In the genomic region with DNA sequence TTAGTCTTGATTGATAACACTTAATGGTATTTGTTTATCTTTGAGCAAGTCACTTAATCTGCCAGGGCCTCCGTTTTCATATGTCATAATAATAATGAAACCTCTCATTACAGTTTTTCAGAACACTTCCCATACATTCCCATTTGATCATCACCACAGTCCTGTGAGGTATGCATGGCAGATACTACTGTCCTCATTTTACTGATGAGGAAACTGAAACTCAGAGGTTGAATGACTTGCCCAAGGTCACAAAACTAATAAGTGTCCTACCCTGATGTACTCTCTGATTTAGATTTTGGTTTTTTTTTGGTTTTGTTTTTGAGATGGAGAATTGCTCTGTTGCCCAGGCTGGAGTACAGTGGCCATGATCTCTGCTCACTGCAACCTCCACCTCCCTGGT, we compare ENCODE assay signal across 21 cellular contexts. TPM values are rescaled to one million over a fixed set of nuclear protein-coding genes. Genes with fewer than 3 reads are reported as not detected.
DNase-seq lines count a peak whose midpoint lies in the region; ATAC-seq, FAIRE-seq and TF ChIP-seq lines count a peak whose summit lies in the region.
"Had no signal": no experiment of that assay in that cellular context is flagged by ENCODE, and none has a peak within 500 bp of the region (broad histone marks: within the 10 kb centered on the region; RNA-seq: fewer than 3 reads in every experiment).

No MANE protein-coding gene starts in this region.

- no peak overlapping the region for H3K4me3 Mint-ChIP-seq in activated CD4-positive, alpha-beta T cell treated with anti-CD3 and anti-CD28 coated beads for 36 hours
- no peak overlapping the region for H3K4me3 Mint-ChIP-seq in stimulated activated naive CD8-positive, alpha-beta T cell treated with anti-CD3 and anti-CD28 coated beads, Interleukin-15, amount 100 ng/mL, for 72 hours
- H3K4me3 Mint-ChIP-seq: CD8-positive, alpha-beta T cell had no signal

- peak; percentile 23 for FAIRE-seq in HepG2 (lab: Jason Lieb, UNC)
- FAIRE-seq: D721Med, GM18507, H54 had no signal

- H4K20me1 ChIP-seq in HepG2 (ENCODE audit: insufficient read depth, low read length), result no peaks in the 10 kb centered on the region

- no peak overlapping the region for H3K9ac ChIP-seq in HepG2 (ENCODE audit: insufficient read depth, low read depth, low read length)

- CTCF ChIA-PET in activated CD4-positive, alpha-beta T cell treated with anti-CD3 and anti-CD28 coated beads for 36 hours (lab: Charles Lee), result no interaction called here
- CTCF ChIA-PET in HepG2 (lab: Yijun Ruan, JAX; ENCODE audit: low intra/inter-chr PET ratio, low total read pairs), result no interaction called here

- TF ChIP-seq RAD21 in HepG2 (CRISPR knock-in tag; IDR thresholded peaks at IDR 0.05), result no peak

- no peak overlapping the region for H3K4me3 ChIP-seq in HepG2 (replicated peaks in 1 of 3; ENCODE audit: insufficient read depth in 1 of 3, low read depth in 2 of 3, low read length in 3 of 3)
- no peak overlapping the region for H3K4me3 ChIP-seq in right lobe of liver

- H3K27me3 ChIP-seq in HepG2 (ENCODE audit: control insufficient read depth in 1 of 2, insufficient read depth in 2 of 2, low read length in 2 of 2), result no peaks in the 10 kb centered on the region
- H3K27me3 ChIP-seq in right lobe of liver, result no peaks in the 10 kb centered on the region
- H3K27me3 ChIP-seq: BE2C had no signal

- POLR2A ChIA-PET in activated CD4-positive, alpha-beta T cell treated with anti-CD3 and anti-CD28 coated beads for 36 hours (lab: Charles Lee), result no interaction called here
- POLR2A ChIA-PET in HepG2 (lab: Yijun Ruan, JAX), result no interaction called here

- H3K9me3 Mint-ChIP-seq in activated CD4-positive, alpha-beta T cell treated with anti-CD3 and anti-CD28 coated beads for 36 hours (ENCODE audit: low read depth), result no peaks in the 10 kb centered on the region
- no peaks in the 10 kb centered on the region for H3K9me3 Mint-ChIP-seq in stimulated activated naive CD8-positive, alpha-beta T cell treated with anti-CD3 and anti-CD28 coated beads, Interleukin-15, amount 100 ng/mL, for 72 hours
- H3K9me3 Mint-ChIP-seq: CD8-positive, alpha-beta T cell had no signal

- intact Hi-C loops in activated CD4-positive, alpha-beta T cell treated with anti-CD3 and anti-CD28 coated beads for 36 hours (cut with DNase I, micrococcal nuclease), result no loop called here
- intact Hi-C loops in HepG2 (cut with micrococcal nuclease; ENCODE audit: unreplicated experiment) (no loop called here), right lobe of liver (cut with DNase I) (no loop called here)

- H3K27ac Mint-ChIP-seq in activated CD4-positive, alpha-beta T cell treated with anti-CD3 and anti-CD28 coated beads for 36 hours, result peak overlapping the region; percentile 60
- no peak overlapping the region for H3K27ac Mint-ChIP-seq in stimulated activated naive CD8-positive, alpha-beta T cell treated with anti-CD3 and anti-CD28 coated beads, Interleukin-15, amount 100 ng/mL, for 72 hours
- H3K27ac Mint-ChIP-seq: CD8-positive, alpha-beta T cell had no signal

- peak; percentile 57 for ATAC-seq in activated CD4-positive, alpha-beta T cell treated with anti-CD3 and anti-CD28 coated beads for 36 hours
- ATAC-seq in HepG2, result no peak
- no peak for ATAC-seq in right lobe of liver
- ATAC-seq in HG03378 (IDR thresholded peaks at IDR 0.05; ENCODE audit: unreplicated experiment), result peak; percentile 50
- ATAC-seq in stimulated activated naive CD8-positive, alpha-beta T cell treated with anti-CD3 and anti-CD28 coated beads, Interleukin-15, amount 100 ng/mL, for 72 hours, result peak; percentile 68
- ATAC-seq: CD8-positive, alpha-beta T cell had no signal

- DNase-seq in activated CD4-positive, alpha-beta T cell treated with anti-CD3 and anti-CD28 coated beads for 36 hours, result no peak
- DNase-seq in activated CD4-positive, alpha-beta T cell treated with anti-CD3 and anti-CD28 coated beads for 48 hours, result no peak
- DNase-seq in HepG2 (ENCODE audit: low spot score) (no peak), right lobe of liver (no peak), NCI-H2196 treated with DMSO at 0.1 percent for 48 hours (lab: John Stamatoyannopoulos, UW; ENCODE audit: unreplicated experiment) (no peak), dedifferentiated amniotic fluid mesenchymal stem cell (ENCODE audit: extremely low spot score) (no peak)
- no peak for DNase-seq in stimulated activated naive CD8-positive, alpha-beta T cell treated with anti-CD3 and anti-CD28 coated beads, Interleukin-15, amount 100 ng/mL, for 72 hours
- DNase-seq: BE2C; CD8-positive, alpha-beta T cell; DMS79; KBM-7; NCI-H1417 treated with DMSO at 0.1 percent for 48 hours; NCI-H1930; NCI-H446; NCI-H69; SHP77 treated with DMSO at 0.1 percent for 48 hours had no signal

- in situ Hi-C loops in HepG2 (cut with HindIII; ENCODE audit: extremely low pct_ligation_motif_present, low pct_unique_long_range_greater_than_20kb), result no loop called here

- no peak for TF ChIP-seq EP300 in HepG2 (IDR thresholded peaks at IDR 0.05; ENCODE audit: low read depth in 2 of 2, low read length in 2 of 2)
- TF ChIP-seq EP300 in HepG2 (CRISPR knock-in tag; IDR thresholded peaks at IDR 0.05; ENCODE audit: borderline replicate concordance), result no peak

- H3K79me2 ChIP-seq in HepG2 (ENCODE audit: insufficient read depth, low read length), result peaks cover 31% of the 10 kb centered on the region

- H3K36me3 ChIP-seq in HepG2 (replicated peaks in 1 of 2; ENCODE audit: control insufficient read depth in 1 of 2, insufficient read depth in 2 of 2, low read length in 2 of 2) (peaks cover 0 to 7% of the 10 kb centered on the region in 2 experiments; a peak in 4 of 5 replicates), right lobe of liver (peaks cover 0 to 63% (median 11%) of the 10 kb centered on the region in 4 donors)

- BruUV-seq in HepG2 (replicated peaks; lab: Mats Ljungman, UMichigan), result no TSS peak

- 100% methylated on average over 1 of the region's 1 CpG for WGBS in HepG2 (ENCODE audit: low lambda C conversion rate)
- 87% methylated on average over 1 of the region's 1 CpG for WGBS in right lobe of liver (ENCODE audit: insufficient coverage, low coverage, low lambda C conversion rate, missing lambda C conversion rate)

- no peak overlapping the region for H3K4me2 ChIP-seq in HepG2 (ENCODE audit: low read depth, low read length)

- H3K4me1 ChIP-seq in HepG2 (ENCODE audit: insufficient read depth, low read length) (peaks cover 21% of the 10 kb centered on the region), right lobe of liver (peaks cover 0 to 24% (median 1%) of the 10 kb centered on the region in 4 donors)
- H3K4me1 ChIP-seq: BE2C had no signal

- H3K36me3 Mint-ChIP-seq in activated CD4-positive, alpha-beta T cell treated with anti-CD3 and anti-CD28 coated beads for 36 hours (ENCODE audit: low read depth), result peaks cover 35% of the 10 kb centered on the region

- H3K9me3 ChIP-seq in HepG2 (ENCODE audit: low read length) (no peaks in the 10 kb centered on the region), right lobe of liver (no peaks in the 10 kb centered on the region)
- H3K9me3 ChIP-seq: BE2C had no signal

- no peak overlapping the region for H2AFZ ChIP-seq in HepG2 (ENCODE audit: low read length)

- H3K4me1 Mint-ChIP-seq in activated CD4-positive, alpha-beta T cell treated with anti-CD3 and anti-CD28 coated beads for 36 hours, result peaks cover 22% of the 10 kb centered on the region
- H3K4me1 Mint-ChIP-seq in stimulated activated naive CD8-positive, alpha-beta T cell treated with anti-CD3 and anti-CD28 coated beads, Interleukin-15, amount 100 ng/mL, for 72 hours, result peaks cover 21% of the 10 kb centered on the region

- no peak overlapping the region for H3K27ac ChIP-seq in HepG2 (ENCODE audit: extremely low read length, insufficient read depth, low read length)
- H3K27ac ChIP-seq in right lobe of liver, result no peak overlapping the region
- H3K27ac ChIP-seq: 22Rv1 had no signal

- TF ChIP-seq CTCF in HepG2 (CRISPR knock-in tag; IDR thresholded peaks at IDR 0.05), result no peak
- no peak for TF ChIP-seq CTCF in right lobe of liver (IDR thresholded peaks at IDR 0.05)

- no peaks in the 10 kb centered on the region for H3K27me3 Mint-ChIP-seq in activated CD4-positive, alpha-beta T cell treated with anti-CD3 and anti-CD28 coated beads for 36 hours
- no peaks in the 10 kb centered on the region for H3K27me3 Mint-ChIP-seq in stimulated activated naive CD8-positive, alpha-beta T cell treated with anti-CD3 and anti-CD28 coated beads, Interleukin-15, amount 100 ng/mL, for 72 hours

- TF ChIP-seq POLR2A in HepG2 (IDR thresholded peaks at IDR 0.05; ENCODE audit: insufficient read depth in 1 of 2, low read depth in 2 of 2, low read length in 2 of 2) (no peak), right lobe of liver (IDR thresholded peaks at IDR 0.05) (no peak)

TF ChIP-seq in HepG2, 621 proteins besides CTCF, POLR2A, EP300 and RAD21 (continues in another document):
- no peak for TF ChIP-seq MAZ (IDR thresholded peaks at IDR 0.05; ENCODE audit: borderline replicate concordance, low read depth, low read length)
- TF ChIP-seq MAZ (CRISPR knock-in tag; IDR thresholded peaks at IDR 0.05; ENCODE audit: low read depth), result no peak
- TF ChIP-seq ZNF547 (CRISPR knock-in tag; IDR thresholded peaks at IDR 0.05), result no peak

RNA-seq across cellular contexts. Expression of a gene that starts 25.7 kb away (rescaled TPM):
- total RNA-seq in activated CD4-positive, alpha-beta T cell treated with anti-CD3 and anti-CD28 coated beads for 36 hours, result 10 to 100 TPM; 34.0 to 37.9 TPM
- 37.3 and 66.3 TPM in 2 replicates for total RNA-seq in HepG2 (2016; rRNA removed; fragmentation: Illumina TruSeq; extraction: Trizol)
- total RNA-seq in HepG2 (2016; cell fraction: cytosol; rRNA removed; fragmentation: Illumina TruSeq; extraction: Trizol; ENCODE audit: low read depth), result 17.0 and 20.4 TPM in 2 replicates
- total RNA-seq in HepG2 (2016; cell fraction: insoluble cytoplasmic fraction; rRNA removed; fragmentation: Illumina TruSeq; extraction: Trizol), result 37.7 and 62.0 TPM in 2 replicates
- 18.7 and 22.7 TPM in 2 replicates for total RNA-seq in HepG2 (2016; cell fraction: membrane; rRNA removed; fragmentation: Illumina TruSeq; extraction: Trizol)
- 33.1 and 36.3 TPM in 2 replicates for total RNA-seq in HepG2 (2016; cell fraction: nucleus; rRNA removed; fragmentation: Illumina TruSeq; extraction: Trizol)
- 13.8 and 14.9 TPM in 2 replicates for polyA plus RNA-seq in HepG2 (2011; rRNA removed)
- 5.6 and 10.7 TPM in 2 replicates for polyA plus RNA-seq in HepG2 (2011; cell fraction: cytosol; rRNA removed)
- 12.3 and 17.6 TPM in 2 replicates for polyA plus RNA-seq in HepG2 (2011; cell fraction: nucleus; rRNA removed)
- 15.4 and 18.0 TPM in 2 replicates for polyA plus RNA-seq in HepG2 (2012)
- 0.86 and 0.89 TPM in 2 replicates for polyA plus RNA-seq in HepG2 (2016; cell fraction: cytosol; fragmentation: Illumina TruSeq; extraction: Trizol; ENCODE audit: low read depth)
- 16.6 and 19.7 TPM in 2 replicates for polyA plus RNA-seq in HepG2 (2016; cell fraction: insoluble cytoplasmic fraction; fragmentation: Illumina TruSeq; extraction: Trizol; ENCODE audit: low read depth)
- 2.3 TPM in 2 replicates for polyA plus RNA-seq in HepG2 (2016; cell fraction: membrane; fragmentation: Illumina TruSeq; extraction: Trizol; ENCODE audit: low read depth)
- polyA plus RNA-seq in HepG2 (2016; cell fraction: nucleus; fragmentation: Illumina TruSeq; extraction: Trizol; ENCODE audit: insufficient read depth, low read depth), result 33.0 and 36.3 TPM in 2 replicates
- 21.0 and 79.5 TPM in 2 replicates for polyA minus RNA-seq in HepG2 (2011; rRNA and poly(A)+ RNA removed; ENCODE audit: low replicate concordance)
- polyA minus RNA-seq in HepG2 (2011; cell fraction: cytosol; rRNA and poly(A)+ RNA removed), result 26.8 and 40.5 TPM in 2 replicates
- polyA minus RNA-seq in HepG2 (2011; cell fraction: nucleus; rRNA and poly(A)+ RNA removed), result 57.7 and 69.4 TPM in 2 replicates
- 10 to 100 TPM; 16.4 to 31.7 (median 23.5) TPM for total RNA-seq in right lobe of liver

Comparison
In these comparisons a context has a peak if more than half of its experiments do, and no peak if none do; other contexts are left out.
1. ATAC-seq: peak in activated CD4-positive, alpha-beta T cell treated with anti-CD3 and anti-CD28 coated beads for 36 hours (single experiment), HG03378 (single experiment) and stimulated activated naive CD8-positive, alpha-beta T cell treated with anti-CD3 and anti-CD28 coated beads, Interleukin-15, amount 100 ng/mL, for 72 hours (single experiment); none in HepG2 (single experiment) and right lobe of liver (0 of 4).